Comparison of ENCODE assay signal across 8 cellular contexts in genomic region chr16:56609463-56609921, GRCh38. TPM values are rescaled to one million over a fixed set of nuclear protein-coding genes. Genes with fewer than 3 reads are reported as not detected.
DNase-seq lines count a peak whose midpoint lies in the region; ATAC-seq and TF ChIP-seq lines count a peak whose summit lies in the region.

No MANE protein-coding gene starts in this region.

- CTCF ChIA-PET in activated CD4-positive, alpha-beta T cell treated with anti-CD3 and anti-CD28 coated beads for 36 hours (lab: Charles Lee) = interaction anchor here (0.6 to 1.0 kb wide), 2 partner anchors 9 to 15 kb away, joined by 3 to 4 read pairs; no protein-coding TSS in a partner anchor

- DNase-seq in GF-D8 (lab: John Stamatoyannopoulos, UW) = peak; percentile 52
- DNase-seq in HAP-1 (ENCODE audit: low spot score in 2 of 2) = peak; percentile 59 to 76
- DNase-seq in NCI-H1694 (lab: John Stamatoyannopoulos, UW) = peak; percentile 41
- DNase-seq in activated CD4-positive, alpha-beta T cell treated with anti-CD3 and anti-CD28 coated beads for 36 hours = peak; percentile 91
- DNase-seq in mesothelial cell of epicardium (ENCODE audit: low spot score in 2 of 2, unreplicated experiment in 2 of 2) = peak in 1 of 2 experiments; percentile 52
- DNase-seq in stimulated activated CD8-positive, alpha-beta memory T cell treated with anti-CD3 and anti-CD28 coated beads, Interleukin-7, amount 100 ng/mL, for 4 hours (ENCODE audit: low read depth in 2 of 2) = peak; percentile 57 to 66
- no peak for DNase-seq in cerebellar cortex (ENCODE audit: low spot score)

- peak; percentile 25 for ATAC-seq in activated CD4-positive, alpha-beta T cell treated with anti-CD3 and anti-CD28 coated beads for 36 hours

- peaks cover 22% of the 10 kb centered on the region for H3K4me1 ChIP-seq in HAP-1

- no peaks in the 10 kb centered on the region for H3K36me3 ChIP-seq in HAP-1 (replicated peaks)

- POLR2A ChIA-PET in activated CD4-positive, alpha-beta T cell treated with anti-CD3 and anti-CD28 coated beads for 36 hours (lab: Charles Lee) = interaction anchor here (1.6 to 3.7 kb wide), 2 partner anchors 17 to 73 kb away, joined by 7 to 31 read pairs; partner anchors contain the start of genes MT1E and MT1X

- peak overlapping the region; percentile 98 for H3K27ac Mint-ChIP-seq in activated CD4-positive, alpha-beta T cell treated with anti-CD3 and anti-CD28 coated beads for 36 hours
- peak overlapping the region; percentile 86 for H3K27ac Mint-ChIP-seq in dendritic cell treated with granulocyte-macrophage colony-stimulating factor and Interleukin-4, amounts not matched to agents 40 ng/mL and 50 ng/mL, for 4 days
- H3K27ac Mint-ChIP-seq in mesothelial cell of epicardium = peak overlapping the region; percentile 45

- H3K4me1 Mint-ChIP-seq in activated CD4-positive, alpha-beta T cell treated with anti-CD3 and anti-CD28 coated beads for 36 hours = peaks cover 68% of the 10 kb centered on the region
- peaks cover 45% of the 10 kb centered on the region for H3K4me1 Mint-ChIP-seq in dendritic cell treated with granulocyte-macrophage colony-stimulating factor and Interleukin-4, amounts not matched to agents 40 ng/mL and 50 ng/mL, for 4 days (ENCODE audit: low read depth)
- H3K4me1 Mint-ChIP-seq in mesothelial cell of epicardium = peaks cover 42% of the 10 kb centered on the region

- H3K27me3 ChIP-seq in HAP-1 (ENCODE audit: low read depth) = no peaks in the 10 kb centered on the region

- intact Hi-C loops in activated CD4-positive, alpha-beta T cell treated with anti-CD3 and anti-CD28 coated beads for 36 hours (cut with DNase I, micrococcal nuclease) = loop anchor here (1.0 to 10.0 kb wide), 6 partner anchors 16 to 925 kb away; partner anchors contain the start of genes CCDC102A (in 1 of the 2), HERPUD1 (in 1 of the 2), MT1E (in 1 of the 2) and NUDT21 (in 1 of the 2)
- intact Hi-C loops in dendritic cell treated with granulocyte-macrophage colony-stimulating factor and Interleukin-4, amounts not matched to agents 40 ng/mL and 50 ng/mL, for 4 days (cut with micrococcal nuclease) = no loop called here

- peaks cover 7% of the 10 kb centered on the region for H3K36me3 Mint-ChIP-seq in activated CD4-positive, alpha-beta T cell treated with anti-CD3 and anti-CD28 coated beads for 36 hours (ENCODE audit: low read depth)
- no peaks in the 10 kb centered on the region for H3K36me3 Mint-ChIP-seq in dendritic cell treated with granulocyte-macrophage colony-stimulating factor and Interleukin-4, amounts not matched to agents 40 ng/mL and 50 ng/mL, for 4 days (ENCODE audit: low read depth)
- no peaks in the 10 kb centered on the region for H3K36me3 Mint-ChIP-seq in mesothelial cell of epicardium

- peak overlapping the region; percentile 97 for H3K4me3 Mint-ChIP-seq in activated CD4-positive, alpha-beta T cell treated with anti-CD3 and anti-CD28 coated beads for 36 hours
- peak overlapping the region; percentile 75 for H3K4me3 Mint-ChIP-seq in dendritic cell treated with granulocyte-macrophage colony-stimulating factor and Interleukin-4, amounts not matched to agents 40 ng/mL and 50 ng/mL, for 4 days
- H3K4me3 Mint-ChIP-seq in mesothelial cell of epicardium = peak overlapping the region; percentile 71

- H3K4me3 ChIP-seq in HAP-1 = peak overlapping the region; percentile 72

- no peaks in the 10 kb centered on the region for H3K27me3 Mint-ChIP-seq in activated CD4-positive, alpha-beta T cell treated with anti-CD3 and anti-CD28 coated beads for 36 hours
- H3K27me3 Mint-ChIP-seq in dendritic cell treated with granulocyte-macrophage colony-stimulating factor and Interleukin-4, amounts not matched to agents 40 ng/mL and 50 ng/mL, for 4 days = peaks cover 8% of the 10 kb centered on the region
- peaks cover 27% of the 10 kb centered on the region for H3K27me3 Mint-ChIP-seq in mesothelial cell of epicardium (ENCODE audit: low read depth)

- in situ Hi-C loops in HAP-1 (cut with MboI; ENCODE audit: low sequenced_read_pairs) = no loop called here

- H3K9me3 ChIP-seq in HAP-1 = no peaks in the 10 kb centered on the region

- no peak for TF ChIP-seq CTCF in mesothelial cell of epicardium (IDR thresholded peaks at IDR 0.05; ENCODE audit: unreplicated experiment)

- H3K9me3 Mint-ChIP-seq in activated CD4-positive, alpha-beta T cell treated with anti-CD3 and anti-CD28 coated beads for 36 hours (ENCODE audit: low read depth) = no peaks in the 10 kb centered on the region
- H3K9me3 Mint-ChIP-seq in dendritic cell treated with granulocyte-macrophage colony-stimulating factor and Interleukin-4, amounts not matched to agents 40 ng/mL and 50 ng/mL, for 4 days = no peaks in the 10 kb centered on the region
- H3K9me3 Mint-ChIP-seq in mesothelial cell of epicardium = no peaks in the 10 kb centered on the region

RNA-seq across cellular contexts. Expression of gene MT2A, which starts 1.1 kb away (rescaled TPM):
- total RNA-seq in activated CD4-positive, alpha-beta T cell treated with anti-CD3 and anti-CD28 coated beads for 36 hours = 100 to 1,000 TPM; 114 to 380 TPM
- 4.4 to 5.7 TPM (median 5.3 TPM) in 3 replicates for total RNA-seq in mesothelial cell of epicardium

RNA-seq across cellular contexts. Expression of gene MT1E, which starts 16.1 kb away (rescaled TPM):
- total RNA-seq in activated CD4-positive, alpha-beta T cell treated with anti-CD3 and anti-CD28 coated beads for 36 hours = 100 to 1,000 TPM in 1 of 2 experiments, 10 to 100 TPM in 1; 61.1 to 108 TPM
- 0.99 TPM in 1 of 3 replicates, not detected in the others for total RNA-seq in mesothelial cell of epicardium

RNA-seq across cellular contexts. Expression of gene MT3, which starts 20.2 kb away (rescaled TPM):
- 10 to 100 TPM; 10.6 to 27.0 TPM for total RNA-seq in activated CD4-positive, alpha-beta T cell treated with anti-CD3 and anti-CD28 coated beads for 36 hours
- not detected in 3 replicates for total RNA-seq in mesothelial cell of epicardium

RNA-seq across cellular contexts. Expression of gene MT1M, which starts 23.0 kb away (rescaled TPM):
- total RNA-seq in activated CD4-positive, alpha-beta T cell treated with anti-CD3 and anti-CD28 coated beads for 36 hours = not detected
- not detected in 3 replicates for total RNA-seq in mesothelial cell of epicardium

RNA-seq across cellular contexts. Expression of gene MT1A, which starts 29.0 kb away (rescaled TPM):
- total RNA-seq in activated CD4-positive, alpha-beta T cell treated with anti-CD3 and anti-CD28 coated beads for 36 hours = 1 to 10 TPM in 1 of 2 experiments, under 1 TPM in 1; 0.74 to 1.1 TPM
- not detected in 3 replicates for total RNA-seq in mesothelial cell of epicardium

Comparison
In these comparisons a context has a peak if more than half of its experiments do, and no peak if none do; other contexts are left out.
1. H3K27ac Mint-ChIP-seq: peak in every context shown above with its lines; median percentile 98 in activated CD4-positive, alpha-beta T cell treated with anti-CD3 and anti-CD28 coated beads for 36 hours; 86 in dendritic cell treated with granulocyte-macrophage colony-stimulating factor and Interleukin-4, amounts not matched to agents 40 ng/mL and 50 ng/mL, for 4 days; 45 in mesothelial cell of epicardium.
2. RNA of gene MT2A, which starts 1.1 kb away (total RNA-seq): 114 to 380 TPM in activated CD4-positive, alpha-beta T cell treated with anti-CD3 and anti-CD28 coated beads for 36 hours; 4.4 to 5.7 TPM in mesothelial cell of epicardium; every median in the first group is over 10 times any median in the second.
3. RNA of gene MT1E, which starts 16.1 kb away (total RNA-seq): 61.1 to 108 TPM in activated CD4-positive, alpha-beta T cell treated with anti-CD3 and anti-CD28 coated beads for 36 hours; 0.99 TPM in mesothelial cell of epicardium; every median in the first group is over 10 times any median in the second.
4. Peak in every context shown above with its lines, with median percentiles within 50 percentile points of each other: H3K4me3 Mint-ChIP-seq.